ENCODE assay signal across 25 cellular contexts in genomic region chr12:118259079-118259478, GRCh38.
DNase-seq lines count a peak whose midpoint lies in the region; ATAC-seq and TF ChIP-seq lines count a peak whose summit lies in the region.
"Had no signal": no experiment of that assay in that cellular context is flagged by ENCODE, and none has a peak within 500 bp of the region (broad histone marks: within the 10 kb centered on the region; RNA-seq: fewer than 3 reads in every experiment).

No MANE protein-coding gene starts in this region.

- in situ Hi-C loops in astrocyte of the cerebellum (cut with HindIII; ENCODE audit: low sequenced_read_pairs), result no loop called here

- DNase-seq in BE2C, result peak; percentile 25
- peak; percentile 1 for DNase-seq in astrocyte of the cerebellum (ENCODE audit: low read depth)
- DNase-seq in kidney epithelial cell (ENCODE audit: low read depth), result peak; percentile 7
- no peak for DNase-seq in DMS153 treated with DMSO at 0.1 percent for 48 hours (lab: John Stamatoyannopoulos, UW; ENCODE audit: unreplicated experiment)
- DNase-seq in DMS 273 (lab: John Stamatoyannopoulos, UW; ENCODE audit: unreplicated experiment), result no peak
- no peak for DNase-seq in NCI-H2081 (lab: John Stamatoyannopoulos, UW)
- DNase-seq: activated CD4-positive, alpha-beta T cell treated with anti-CD3 and anti-CD28 coated beads, Interleukin-2, amount 10 ng/mL, durations not matched to agents 24 days and 14 days; activated CD8-positive, alpha-beta memory T cell treated with anti-CD3 and anti-CD28 coated beads, Interleukin-2, amount 10 ng/mL, durations not matched to agents 7 days and 5 days; activated naive CD4-positive, alpha-beta T cell treated with anti-CD3 and anti-CD28 coated beads, Interleukin-2, amount 10 ng/mL, durations not matched to agents 7 days and 5 days; aorta; Calu3; foreskin melanocyte; hippocampal formation; Karpas-422; NCI-H1092; NCI-H1930; NCI-H2227 treated with DMSO at 0.1 percent for 48 hours; NCI-H69; posterior cingulate gyrus; stomach; tibial artery had no signal

- TF ChIP-seq CTCF in BE2C (IDR thresholded peaks at IDR 0.05; ENCODE audit: low read depth, low read length), result no peak
- no peak for TF ChIP-seq CTCF in HEK293 (tag by site-specific recombination; IDR thresholded peaks at IDR 0.05)
- TF ChIP-seq CTCF in astrocyte of the cerebellum (IDR thresholded peaks at IDR 0.05; ENCODE audit: low read depth, low read length, missing control alignments), result no peak
- no peak for TF ChIP-seq CTCF in kidney epithelial cell (IDR thresholded peaks at IDR 0.05; ENCODE audit: insufficient read depth, low read length, poor library complexity, severe bottlenecking)

- H3K4me3 ChIP-seq in BE2C (ENCODE audit: low read depth, low read length) (no peak overlapping the region), HEK293 (ENCODE audit: low read depth, low read length) (no peak overlapping the region), astrocyte of the cerebellum (ENCODE audit: low read depth, low read length) (no peak overlapping the region), kidney epithelial cell (ENCODE audit: low read depth, low read length) (no peak overlapping the region)
- H3K4me3 ChIP-seq: GM23338, stomach, tibial artery had no signal

- CTCF ChIA-PET in HEK293 (lab: Yijun Ruan, JAX), result interaction anchor here (0.5 to 2.1 kb wide), 5 partner anchors 40 to 1894 kb away, joined by 3 to 9 read pairs (median 4); no protein-coding TSS in a partner anchor

- H3K36me3 ChIP-seq in BE2C (no peaks in the 10 kb centered on the region), HEK293 (ENCODE audit: control insufficient read depth in 2 of 2, insufficient read depth in 1 of 2, low read length in 2 of 2) (no peaks in the 10 kb centered on the region), kidney epithelial cell (ENCODE audit: control insufficient read depth, insufficient read depth, low read length) (no peaks in the 10 kb centered on the region)

- H3K4me1 ChIP-seq in BE2C (no peaks in the 10 kb centered on the region), HEK293 (ENCODE audit: control insufficient read depth, insufficient read depth, low read length) (no peaks in the 10 kb centered on the region)
- H3K4me1 ChIP-seq: tibial artery had no signal

- H3K9me3 ChIP-seq in BE2C, result no peaks in the 10 kb centered on the region; the same call in 1 of the 2 replicates
- no peaks in the 10 kb centered on the region for H3K9me3 ChIP-seq in HEK293 (ENCODE audit: control insufficient read depth, insufficient read depth, low read depth, low read length)
- H3K9me3 ChIP-seq: stomach, tibial artery had no signal

- H3K27ac ChIP-seq in HEK293 (ENCODE audit: extremely low read depth, low read depth, low read length), result no peak overlapping the region
- H3K27ac ChIP-seq: stomach, tibial artery, VCaP had no signal

- no peaks in the 10 kb centered on the region for H3K27me3 ChIP-seq in BE2C
- H3K27me3 ChIP-seq in kidney epithelial cell (ENCODE audit: control insufficient read depth, insufficient read depth, low read length), result no peaks in the 10 kb centered on the region
- H3K27me3 ChIP-seq: stomach, tibial artery had no signal

- POLR2A ChIA-PET in HEK293 (lab: Yijun Ruan, JAX), result no interaction called here

- no peak for ATAC-seq in GM18517 (IDR thresholded peaks at IDR 0.05; ENCODE audit: unreplicated experiment)
- ATAC-seq: activated CD8-positive, alpha-beta memory T cell treated with anti-CD3 and anti-CD28 coated beads, Interleukin-2, amount 10 ng/mL, durations not matched to agents 7 days and 5 days; GM23338 had no signal

TF ChIP-seq in HEK293, 187 proteins besides CTCF, POLR2A, EP300 and RAD21:
- TF ChIP-seq SP2 (tag by site-specific recombination; IDR thresholded peaks at IDR 0.05) (no peak), OSR2 (tag by site-specific recombination; IDR thresholded peaks at IDR 0.05) (peak; percentile 19; the same call in 1 of the 2 replicates), ZNF580 (tag by site-specific recombination; IDR thresholded peaks at IDR 0.05) (no peak)

Comparison
In these comparisons a context has a peak if more than half of its experiments do, and no peak if none do; other contexts are left out.
1. DNase-seq: peak in BE2C (single experiment), astrocyte of the cerebellum (single experiment) and kidney epithelial cell (single experiment); none in DMS153 treated with DMSO at 0.1 percent for 48 hours (single experiment), DMS 273 (single experiment) and NCI-H2081 (0 of 2).